Comparison of ENCODE assay signal across 1 cellular context in genomic region chr4:91330555-91331137, GRCh38.
TF ChIP-seq lines count a peak whose summit lies in the region.

No MANE protein-coding gene starts in this region.

TF ChIP-seq in SK-N-SH, 30 proteins besides CTCF, POLR2A, EP300 and RAD21 (continued from another document):
- TF ChIP-seq, protein P1, sequence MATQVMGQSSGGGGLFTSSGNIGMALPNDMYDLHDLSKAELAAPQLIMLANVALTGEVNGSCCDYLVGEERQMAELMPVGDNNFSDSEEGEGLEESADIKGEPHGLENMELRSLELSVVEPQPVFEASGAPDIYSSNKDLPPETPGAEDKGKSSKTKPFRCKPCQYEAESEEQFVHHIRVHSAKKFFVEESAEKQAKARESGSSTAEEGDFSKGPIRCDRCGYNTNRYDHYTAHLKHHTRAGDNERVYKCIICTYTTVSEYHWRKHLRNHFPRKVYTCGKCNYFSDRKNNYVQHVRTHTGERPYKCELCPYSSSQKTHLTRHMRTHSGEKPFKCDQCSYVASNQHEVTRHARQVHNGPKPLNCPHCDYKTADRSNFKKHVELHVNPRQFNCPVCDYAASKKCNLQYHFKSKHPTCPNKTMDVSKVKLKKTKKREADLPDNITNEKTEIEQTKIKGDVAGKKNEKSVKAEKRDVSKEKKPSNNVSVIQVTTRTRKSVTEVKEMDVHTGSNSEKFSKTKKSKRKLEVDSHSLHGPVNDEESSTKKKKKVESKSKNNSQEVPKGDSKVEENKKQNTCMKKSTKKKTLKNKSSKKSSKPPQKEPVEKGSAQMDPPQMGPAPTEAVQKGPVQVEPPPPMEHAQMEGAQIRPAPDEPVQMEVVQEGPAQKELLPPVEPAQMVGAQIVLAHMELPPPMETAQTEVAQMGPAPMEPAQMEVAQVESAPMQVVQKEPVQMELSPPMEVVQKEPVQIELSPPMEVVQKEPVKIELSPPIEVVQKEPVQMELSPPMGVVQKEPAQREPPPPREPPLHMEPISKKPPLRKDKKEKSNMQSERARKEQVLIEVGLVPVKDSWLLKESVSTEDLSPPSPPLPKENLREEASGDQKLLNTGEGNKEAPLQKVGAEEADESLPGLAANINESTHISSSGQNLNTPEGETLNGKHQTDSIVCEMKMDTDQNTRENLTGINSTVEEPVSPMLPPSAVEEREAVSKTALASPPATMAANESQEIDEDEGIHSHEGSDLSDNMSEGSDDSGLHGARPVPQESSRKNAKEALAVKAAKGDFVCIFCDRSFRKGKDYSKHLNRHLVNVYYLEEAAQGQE (IDR thresholded peaks at IDR 0.05; ENCODE audit: low read depth, low read length) = no peak
- TF ChIP-seq MEF2A (IDR thresholded peaks at IDR 0.05; ENCODE audit: borderline replicate concordance, low read depth) (no peak), JUND (IDR thresholded peaks at IDR 0.05) (0 out of 2 replicates have a peak, but pooled peaks have one; percentile 16), TCF12 (IDR thresholded peaks at IDR 0.05) (peak; percentile 16; the same call in 1 of the 2 replicates), RCOR1 (IDR thresholded peaks at IDR 0.05; ENCODE audit: low read length) (no peak), FOSL2 (IDR thresholded peaks at IDR 0.05; ENCODE audit: borderline replicate concordance, low read depth) (peak; percentile 8; the same call in 1 of the 2 replicates)
TF ChIP-seq in SK-N-SH: peak in this region for 3.
